ENCODE assay signal across 8 cellular contexts in the genomic region with DNA sequence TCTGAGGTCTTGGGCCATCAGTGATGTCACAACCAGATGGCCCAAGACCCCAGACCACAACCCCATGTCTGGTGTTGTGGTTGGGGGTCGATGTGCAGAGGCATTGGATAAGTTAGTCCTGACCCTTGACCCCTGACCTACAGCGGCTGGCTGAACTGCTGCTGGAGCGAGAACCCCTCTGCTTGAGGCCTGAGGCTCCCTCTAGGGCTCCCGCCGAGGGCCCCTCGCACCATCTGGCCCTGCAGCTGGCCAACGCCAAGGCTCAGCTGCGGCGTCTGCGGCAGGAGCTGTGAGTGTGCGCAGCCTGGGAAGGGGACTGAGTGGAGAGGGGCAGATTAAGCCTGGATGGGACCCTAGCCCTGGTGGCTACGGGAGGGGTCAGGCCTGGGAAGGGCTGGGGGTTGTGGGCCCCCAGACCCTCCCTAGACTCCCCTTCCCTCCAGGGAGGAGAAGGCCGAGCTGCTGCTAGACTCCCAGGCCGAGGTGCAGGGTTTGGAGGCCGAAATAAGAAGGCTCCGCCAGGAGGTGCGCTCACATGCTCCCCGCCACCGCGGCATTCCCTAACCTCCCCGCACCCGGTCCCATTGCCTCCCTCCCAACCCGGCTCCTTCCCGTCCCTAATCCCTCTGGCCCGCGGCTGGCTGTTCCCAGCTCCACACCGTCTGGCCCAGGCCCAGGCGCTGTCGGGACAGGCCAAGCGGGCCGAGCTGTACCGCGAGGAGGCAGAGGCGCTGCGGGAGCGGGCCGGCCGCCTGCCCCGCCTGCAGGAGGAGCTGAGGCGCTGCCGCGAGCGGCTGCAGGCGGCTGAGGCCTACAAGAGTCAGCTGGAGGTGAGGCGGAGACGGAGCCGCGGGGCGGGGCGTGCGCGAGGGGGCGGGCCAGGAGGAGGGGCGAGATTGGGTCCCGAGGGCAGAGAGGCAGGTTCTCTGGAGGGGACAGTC. TPM values are rescaled to one million over a fixed set of nuclear protein-coding genes. Genes with fewer than 3 reads are reported as not detected.
A peak's percentile ranks its signal among the peaks of the same experiment; 100 is the strongest.
DNase-seq lines count a peak whose midpoint lies in the region; ATAC-seq and TF ChIP-seq lines count a peak whose summit lies in the region.

No MANE protein-coding gene starts in this region.

- H3K27me3 Mint-ChIP-seq in CD4-positive, CD25-positive, alpha-beta regulatory T cell, result no peaks in the 10 kb centered on the region
- H3K27me3 Mint-ChIP-seq in activated CD4-positive, alpha-beta T cell treated with anti-CD3 and anti-CD28 coated beads for 36 hours, result no peaks in the 10 kb centered on the region
- H3K27me3 Mint-ChIP-seq in chondrocyte (ENCODE audit: low read depth), result no peaks in the 10 kb centered on the region

- no peaks in the 10 kb centered on the region for H3K27me3 ChIP-seq in CD4-positive, CD25-positive, alpha-beta regulatory T cell (ENCODE audit: control insufficient read depth, insufficient read depth, low read length)

- TF ChIP-seq CTCF in chondrocyte (IDR thresholded peaks at IDR 0.05), result peak; percentile 71

- CTCF ChIA-PET in activated CD4-positive, alpha-beta T cell treated with anti-CD3 and anti-CD28 coated beads for 36 hours (lab: Charles Lee), result interaction anchor here (0.9 to 2.3 kb wide), 9 partner anchors 10 to 661 kb away, joined by 3 to 10 read pairs (median 5); a partner anchor contains a TSS

- peak overlapping the region; percentile 23 for H3K27ac ChIP-seq in CD4-positive, CD25-positive, alpha-beta regulatory T cell (ENCODE audit: insufficient read depth, low read length, poor library complexity, severe bottlenecking)

- H3K4me1 Mint-ChIP-seq in CD4-positive, CD25-positive, alpha-beta regulatory T cell, result peaks cover 0 to 57% (median 26%) of the 10 kb centered on the region in 4 donors
- peaks cover 28% of the 10 kb centered on the region for H3K4me1 Mint-ChIP-seq in activated CD4-positive, alpha-beta T cell treated with anti-CD3 and anti-CD28 coated beads for 36 hours
- H3K4me1 Mint-ChIP-seq in chondrocyte (ENCODE audit: low read depth), result no peaks in the 10 kb centered on the region

- intact Hi-C loops in activated CD4-positive, alpha-beta T cell treated with anti-CD3 and anti-CD28 coated beads for 36 hours (cut with DNase I, micrococcal nuclease), result loop anchor here (1.0 to 10.0 kb wide), 8 partner anchors 17 to 773 kb away; a partner anchor contains a TSS

- H3K9me3 Mint-ChIP-seq in CD4-positive, CD25-positive, alpha-beta regulatory T cell, result no peaks in the 10 kb centered on the region
- no peaks in the 10 kb centered on the region for H3K9me3 Mint-ChIP-seq in activated CD4-positive, alpha-beta T cell treated with anti-CD3 and anti-CD28 coated beads for 36 hours (ENCODE audit: low read depth)
- H3K9me3 Mint-ChIP-seq in chondrocyte (ENCODE audit: low read depth), result no peaks in the 10 kb centered on the region

- DNase-seq in CD4-positive, CD25-positive, alpha-beta regulatory T cell, result peak; percentile 83 to 91 (median 87)
- peak; percentile 88 for DNase-seq in HCEC 1CT
- DNase-seq in NCI-H345 (lab: John Stamatoyannopoulos, UW), result peak; percentile 80
- DNase-seq in activated CD4-positive, alpha-beta T cell treated with anti-CD3 and anti-CD28 coated beads for 36 hours, result peak; percentile 96
- DNase-seq in chondrocyte (ENCODE audit: low spot score), result peak; percentile 91
- DNase-seq in kidney tubule cell (ENCODE audit: low spot score), result peak; percentile 91
- peak; percentile 86 to 92 for DNase-seq in stimulated activated CD4-positive, alpha-beta T cell treated with anti-CD3 and anti-CD28 coated beads, Interleukin-15, amount 100 ng/mL, for 48 hours (ENCODE audit: low read depth in 2 of 2)

- no peaks in the 10 kb centered on the region for H3K9me3 ChIP-seq in CD4-positive, CD25-positive, alpha-beta regulatory T cell (ENCODE audit: control insufficient read depth in 2 of 2, low read length in 2 of 2)

- H3K4me3 Mint-ChIP-seq in CD4-positive, CD25-positive, alpha-beta regulatory T cell, result peak overlapping the region; percentile 44 to 80 (median 61)
- no peak overlapping the region for H3K4me3 Mint-ChIP-seq in activated CD4-positive, alpha-beta T cell treated with anti-CD3 and anti-CD28 coated beads for 36 hours
- H3K4me3 Mint-ChIP-seq in chondrocyte (ENCODE audit: unreplicated experiment), result no peak overlapping the region

- POLR2A ChIA-PET in activated CD4-positive, alpha-beta T cell treated with anti-CD3 and anti-CD28 coated beads for 36 hours (lab: Charles Lee), result interaction anchor here (1.1 kb wide), 2 partner anchors 11 to 24 kb away, joined by 3 to 5 read pairs; a partner anchor contains a TSS

- peak; percentile 60 to 68 for ATAC-seq in CD4-positive, CD25-positive, alpha-beta regulatory T cell (ENCODE audit: low read depth in 2 of 2)
- peak; percentile 77 for ATAC-seq in activated CD4-positive, alpha-beta T cell treated with anti-CD3 and anti-CD28 coated beads for 36 hours
- ATAC-seq in HG03469 (IDR thresholded peaks at IDR 0.05; ENCODE audit: unreplicated experiment), result no peak

- peaks cover 15% of the 10 kb centered on the region for H3K36me3 ChIP-seq in CD4-positive, CD25-positive, alpha-beta regulatory T cell (ENCODE audit: control insufficient read depth, insufficient read depth, low read length)

- no peak overlapping the region for H3K4me3 ChIP-seq in CD4-positive, CD25-positive, alpha-beta regulatory T cell (ENCODE audit: low read depth, low read length)

- peaks cover 13% of the 10 kb centered on the region for H3K36me3 Mint-ChIP-seq in CD4-positive, CD25-positive, alpha-beta regulatory T cell
- peaks cover 27% of the 10 kb centered on the region for H3K36me3 Mint-ChIP-seq in activated CD4-positive, alpha-beta T cell treated with anti-CD3 and anti-CD28 coated beads for 36 hours (ENCODE audit: low read depth)
- H3K36me3 Mint-ChIP-seq in chondrocyte (ENCODE audit: low read depth), result no peaks in the 10 kb centered on the region

- H3K4me1 ChIP-seq in CD4-positive, CD25-positive, alpha-beta regulatory T cell (ENCODE audit: control insufficient read depth, insufficient read depth, low read length, poor library complexity, severe bottlenecking), result peaks cover 36% of the 10 kb centered on the region

- peak overlapping the region in 1 of 3 donors; percentile 20 for H3K27ac Mint-ChIP-seq in CD4-positive, CD25-positive, alpha-beta regulatory T cell
- H3K27ac Mint-ChIP-seq in activated CD4-positive, alpha-beta T cell treated with anti-CD3 and anti-CD28 coated beads for 36 hours, result no peak overlapping the region
- H3K27ac Mint-ChIP-seq in chondrocyte (ENCODE audit: unreplicated experiment), result no peak overlapping the region

RNA-seq across cellular contexts. Expression of a gene that starts 2.1 kb away (rescaled TPM):
- 144 TPM for total RNA-seq in CD4-positive, CD25-positive, alpha-beta regulatory T cell
- 10 to 100 TPM in 2 of 4 donors, 1 to 10 TPM in 2; 7.4 to 11.7 (median 9.7) TPM for polyA plus RNA-seq in CD4-positive, CD25-positive, alpha-beta regulatory T cell
- total RNA-seq in activated CD4-positive, alpha-beta T cell treated with anti-CD3 and anti-CD28 coated beads for 36 hours, result 10 to 100 TPM; 58.4 to 71.3 TPM
- total RNA-seq in chondrocyte, result 0.82 to 1.3 TPM (median 0.99 TPM) in 3 replicates

RNA-seq across cellular contexts. Expression of a gene that starts 16.8 kb away (rescaled TPM):
- 32.7 TPM for total RNA-seq in CD4-positive, CD25-positive, alpha-beta regulatory T cell
- 10 to 100 TPM in 2 of 4 donors, 1 to 10 TPM in 2; 6.3 to 14.6 (median 11.1) TPM for polyA plus RNA-seq in CD4-positive, CD25-positive, alpha-beta regulatory T cell
- 10 to 100 TPM; 22.0 to 30.2 TPM for total RNA-seq in activated CD4-positive, alpha-beta T cell treated with anti-CD3 and anti-CD28 coated beads for 36 hours
- total RNA-seq in chondrocyte, result 32.7 to 43.6 TPM (median 34.9 TPM) in 3 replicates

RNA-seq across cellular contexts. Expression of a gene that starts 24.2 kb away (rescaled TPM):
- total RNA-seq in CD4-positive, CD25-positive, alpha-beta regulatory T cell, result 40.1 TPM
- polyA plus RNA-seq in CD4-positive, CD25-positive, alpha-beta regulatory T cell, result 100 to 1,000 TPM; 170 to 217 (median 187) TPM
- total RNA-seq in activated CD4-positive, alpha-beta T cell treated with anti-CD3 and anti-CD28 coated beads for 36 hours, result 100 to 1,000 TPM; 110 to 142 TPM
- total RNA-seq in chondrocyte, result 181 to 234 TPM (median 232 TPM) in 3 replicates

RNA-seq across cellular contexts. Expression of a gene that starts 24.8 kb away (rescaled TPM):
- total RNA-seq in CD4-positive, CD25-positive, alpha-beta regulatory T cell, result 95.6 TPM
- polyA plus RNA-seq in CD4-positive, CD25-positive, alpha-beta regulatory T cell, result 100 to 1,000 TPM; 418 to 512 (median 480) TPM
- 100 to 1,000 TPM; 185 to 243 TPM for total RNA-seq in activated CD4-positive, alpha-beta T cell treated with anti-CD3 and anti-CD28 coated beads for 36 hours
- 122 to 182 TPM (median 126 TPM) in 3 replicates for total RNA-seq in chondrocyte

RNA-seq across cellular contexts. Expression of a gene that starts 36.8 kb away (rescaled TPM):
- total RNA-seq in CD4-positive, CD25-positive, alpha-beta regulatory T cell, result 28.6 TPM
- polyA plus RNA-seq in CD4-positive, CD25-positive, alpha-beta regulatory T cell, result 1 to 10 TPM; 6.0 to 7.4 (median 6.4) TPM
- total RNA-seq in activated CD4-positive, alpha-beta T cell treated with anti-CD3 and anti-CD28 coated beads for 36 hours, result 10 to 100 TPM; 19.0 to 29.6 TPM
- 25.6 to 30.7 TPM (median 29.6 TPM) in 3 replicates for total RNA-seq in chondrocyte

Comparison
In these comparisons a context has a peak if more than half of its experiments do, and no peak if none do; other contexts are left out.
1. H3K4me3 Mint-ChIP-seq: peak in CD4-positive, CD25-positive, alpha-beta regulatory T cell (4 of 4); none in activated CD4-positive, alpha-beta T cell treated with anti-CD3 and anti-CD28 coated beads for 36 hours (single experiment) and chondrocyte (single experiment).
2. RNA of a gene that starts 2.1 kb away (total RNA-seq): 144 TPM in CD4-positive, CD25-positive, alpha-beta regulatory T cell (single experiment) and 58.4 to 71.3 TPM in activated CD4-positive, alpha-beta T cell treated with anti-CD3 and anti-CD28 coated beads for 36 hours; 0.82 to 1.3 TPM in chondrocyte; every median in the first group is over 10 times any median in the second.
3. Peak in every context shown above with its lines, with median percentiles within 50 percentile points of each other: DNase-seq.